In genomic region chrX:39826813-39827543, GRCh38 we compare ENCODE assay signal across 17 cellular contexts.
DNase-seq lines count a peak whose midpoint lies in the region; TF ChIP-seq lines count a peak whose summit lies in the region.
"Had no signal": no experiment of that assay in that cellular context is flagged by ENCODE, and none has a peak within 500 bp of the region (broad histone marks: within the 10 kb centered on the region; RNA-seq: fewer than 3 reads in every experiment).

No MANE protein-coding gene starts in this region.

- no peak overlapping the region for H3K4me2 ChIP-seq in Karpas-422 (ENCODE audit: low read depth, low read length, poor library complexity, severe bottlenecking)

- TF ChIP-seq POLR2A in sigmoid colon (IDR thresholded peaks at IDR 0.05): no peak

- no peaks in the 10 kb centered on the region for H3K36me3 ChIP-seq in Karpas-422 (ENCODE audit: insufficient read depth, low read length)
- no peaks in the 10 kb centered on the region for H3K36me3 ChIP-seq in sigmoid colon
- H3K36me3 ChIP-seq: BE2C had no signal

- no peak overlapping the region for H2AFZ ChIP-seq in Karpas-422 (ENCODE audit: low read length)

- H3K9me3 ChIP-seq in Karpas-422 (ENCODE audit: low read length): no peaks in the 10 kb centered on the region
- H3K9me3 ChIP-seq in sigmoid colon: peaks cover 0 to 4% (median 0%) of the 10 kb centered on the region in 4 donors
- H3K9me3 ChIP-seq: BE2C had no signal

- H3K36me3 Mint-ChIP-seq in glutamatergic neuron (ENCODE audit: unreplicated experiment) (no peaks in the 10 kb centered on the region), progenitor cell of endocrine pancreas (ENCODE audit: insufficient read depth) (no peaks in the 10 kb centered on the region)
- peaks cover 10% of the 10 kb centered on the region for H3K36me3 Mint-ChIP-seq in activated T-helper 1 cell treated with anti-CD3 and anti-CD28 coated beads, Interleukin-12 subunit alpha, Interleukin-12 subunit beta, Interleukin-2, Interleukin-4 antibody, amounts not matched to agents 30 ng/mL and 10 ng/mL and 1 ng/mL, durations not matched to agents 14 hours and 24 hours and 36 hours (ENCODE audit: low read depth)
- H3K36me3 Mint-ChIP-seq: CD8-positive, alpha-beta T cell had no signal

- peaks cover 21% of the 10 kb centered on the region; the same call in 1 of the 2 replicates for H4K20me1 ChIP-seq in Karpas-422 (ENCODE audit: insufficient read depth, low read depth, low read length)

- H3K27me3 ChIP-seq in Karpas-422 (ENCODE audit: low read length) (0 out of 2 replicates have a peak, but pooled peaks cover 4% of the 10 kb centered on the region), sigmoid colon (no peaks in the 10 kb centered on the region)
- H3K27me3 ChIP-seq: BE2C had no signal

- H3K4me1 ChIP-seq in Karpas-422 (ENCODE audit: low read length) (peaks cover 6% of the 10 kb centered on the region), sigmoid colon (no peaks in the 10 kb centered on the region)

- H3K4me3 ChIP-seq in Karpas-422 (ENCODE audit: low read length) (no peak overlapping the region), sigmoid colon (no peak overlapping the region)

- no peak for TF ChIP-seq EP300 in sigmoid colon (IDR thresholded peaks at IDR 0.05)

- no peak overlapping the region for H3K9ac ChIP-seq in Karpas-422 (ENCODE audit: low read length)

- no peak overlapping the region for H3K27ac ChIP-seq in Karpas-422 (ENCODE audit: low read length)
- no peak overlapping the region for H3K27ac ChIP-seq in sigmoid colon
- H3K27ac ChIP-seq: 22Rv1 had no signal

- TF ChIP-seq CTCF in glutamatergic neuron (IDR thresholded peaks at IDR 0.05; ENCODE audit: partially characterized antibody, unreplicated experiment) (no peak), progenitor cell of endocrine pancreas (IDR thresholded peaks at IDR 0.05; ENCODE audit: unreplicated experiment) (no peak), sigmoid colon (IDR thresholded peaks at IDR 0.05) (no peak)

- H3K79me2 ChIP-seq in Karpas-422 (ENCODE audit: low read length): no peaks in the 10 kb centered on the region

- 80 to 86% methylated on average over 14 of the region's 14 CpGs for WGBS in sigmoid colon, 2 donors

- H3K27ac Mint-ChIP-seq in glutamatergic neuron (ENCODE audit: unreplicated experiment) (peak overlapping the region; percentile 15), progenitor cell of endocrine pancreas (peak overlapping the region; percentile 8)
- no peak overlapping the region for H3K27ac Mint-ChIP-seq in activated T-helper 1 cell treated with anti-CD3 and anti-CD28 coated beads, Interleukin-12 subunit alpha, Interleukin-12 subunit beta, Interleukin-2, Interleukin-4 antibody, amounts not matched to agents 30 ng/mL and 10 ng/mL and 1 ng/mL, durations not matched to agents 14 hours and 24 hours and 36 hours
- H3K27ac Mint-ChIP-seq: CD8-positive, alpha-beta T cell had no signal

- H3K27me3 Mint-ChIP-seq in glutamatergic neuron (ENCODE audit: unreplicated experiment) (no peaks in the 10 kb centered on the region), progenitor cell of endocrine pancreas (peaks cover 8% of the 10 kb centered on the region)
- peaks cover 2% of the 10 kb centered on the region for H3K27me3 Mint-ChIP-seq in activated T-helper 1 cell treated with anti-CD3 and anti-CD28 coated beads, Interleukin-12 subunit alpha, Interleukin-12 subunit beta, Interleukin-2, Interleukin-4 antibody, amounts not matched to agents 30 ng/mL and 10 ng/mL and 1 ng/mL, durations not matched to agents 14 hours and 24 hours and 36 hours (ENCODE audit: insufficient read depth)

- H3K9me3 Mint-ChIP-seq in glutamatergic neuron (ENCODE audit: unreplicated experiment) (peaks cover 2% of the 10 kb centered on the region), progenitor cell of endocrine pancreas (ENCODE audit: low read depth) (no peaks in the 10 kb centered on the region)
- H3K9me3 Mint-ChIP-seq in activated T-helper 1 cell treated with anti-CD3 and anti-CD28 coated beads, Interleukin-12 subunit alpha, Interleukin-12 subunit beta, Interleukin-2, Interleukin-4 antibody, amounts not matched to agents 30 ng/mL and 10 ng/mL and 1 ng/mL, durations not matched to agents 14 hours and 24 hours and 36 hours: peaks cover 9% of the 10 kb centered on the region
- H3K9me3 Mint-ChIP-seq: CD8-positive, alpha-beta T cell had no signal

- DNase-seq in NCI-H2171 treated with DMSO at 0.1 percent for 48 hours (lab: John Stamatoyannopoulos, UW): peak; percentile 51
- DNase-seq in NCI-H2171 (lab: John Stamatoyannopoulos, UW): no peak
- peak; percentile 45 for DNase-seq in Karpas-422
- no peak for DNase-seq in glutamatergic neuron
- no peak for DNase-seq in progenitor cell of endocrine pancreas (ENCODE audit: low spot score, unreplicated experiment)
- DNase-seq in sigmoid colon: no peak
- DNase-seq in hepatic stellate cell (ENCODE audit: low spot score): no peak
- no peak for DNase-seq in activated T-helper 1 cell treated with anti-CD3 and anti-CD28 coated beads, Interleukin-12 subunit alpha, Interleukin-12 subunit beta, Interleukin-2, Interleukin-4 antibody, amounts not matched to agents 30 ng/mL and 10 ng/mL and 1 ng/mL, durations not matched to agents 14 hours and 24 hours and 36 hours (ENCODE audit: low spot score)
- DNase-seq: CD8-positive, alpha-beta T cell; DMS79; Kasumi-1; MM.1S; NCI-H1105 treated with DMSO at 0.1 percent for 48 hours; NCI-H187 treated with DMSO at 0.1 percent for 48 hours; NCI-H510A had no signal

- H3K4me3 Mint-ChIP-seq in glutamatergic neuron (ENCODE audit: unreplicated experiment): no peak overlapping the region
- peak overlapping the region; percentile 21 for H3K4me3 Mint-ChIP-seq in progenitor cell of endocrine pancreas (ENCODE audit: low read depth)
- H3K4me3 Mint-ChIP-seq in activated T-helper 1 cell treated with anti-CD3 and anti-CD28 coated beads, Interleukin-12 subunit alpha, Interleukin-12 subunit beta, Interleukin-2, Interleukin-4 antibody, amounts not matched to agents 30 ng/mL and 10 ng/mL and 1 ng/mL, durations not matched to agents 14 hours and 24 hours and 36 hours: no peak overlapping the region
- H3K4me3 Mint-ChIP-seq: CD8-positive, alpha-beta T cell had no signal

- H3K9me2 ChIP-seq in Karpas-422 (replicated peaks; ENCODE audit: insufficient read depth, low read length): no peaks in the 10 kb centered on the region

- H3K4me1 Mint-ChIP-seq in glutamatergic neuron (ENCODE audit: low read depth, unreplicated experiment) (peaks cover 15% of the 10 kb centered on the region), progenitor cell of endocrine pancreas (ENCODE audit: low read depth) (peaks cover 34% of the 10 kb centered on the region)
- H3K4me1 Mint-ChIP-seq in activated T-helper 1 cell treated with anti-CD3 and anti-CD28 coated beads, Interleukin-12 subunit alpha, Interleukin-12 subunit beta, Interleukin-2, Interleukin-4 antibody, amounts not matched to agents 30 ng/mL and 10 ng/mL and 1 ng/mL, durations not matched to agents 14 hours and 24 hours and 36 hours (ENCODE audit: low read depth): peaks cover 9% of the 10 kb centered on the region

- intact Hi-C loops in sigmoid colon (cut with DNase I): no loop called here
- intact Hi-C loops in activated T-helper 1 cell treated with anti-CD3 and anti-CD28 coated beads, Interleukin-12 subunit alpha, Interleukin-12 subunit beta, Interleukin-2, Interleukin-4 antibody, amounts not matched to agents 30 ng/mL and 10 ng/mL and 1 ng/mL, durations not matched to agents 14 hours and 24 hours and 36 hours (cut with micrococcal nuclease): no loop called here

Comparison
In these comparisons a context has a peak if more than half of its experiments do, and no peak if none do; other contexts are left out.
1. DNase-seq: peak in NCI-H2171 treated with DMSO at 0.1 percent for 48 hours (single experiment) and Karpas-422 (single experiment); none in NCI-H2171 (single experiment), glutamatergic neuron (single experiment), progenitor cell of endocrine pancreas (single experiment), sigmoid colon (single experiment), hepatic stellate cell (single experiment) and activated T-helper 1 cell treated with anti-CD3 and anti-CD28 coated beads, Interleukin-12 subunit alpha, Interleukin-12 subunit beta, Interleukin-2, Interleukin-4 antibody, amounts not matched to agents 30 ng/mL and 10 ng/mL and 1 ng/mL, durations not matched to agents 14 hours and 24 hours and 36 hours (single experiment).